ENCODE assay signal across 9 cellular contexts in genomic region chrX:101550825-101551767, GRCh38. TPM values are rescaled to one million over a fixed set of nuclear protein-coding genes. Genes with fewer than 3 reads are reported as not detected.
A peak's percentile ranks its signal among the peaks of the same experiment; 100 is the strongest.
DNase-seq lines count a peak whose midpoint lies in the region; TF ChIP-seq lines count a peak whose summit lies in the region.
"Had no signal": no experiment of that assay in that cellular context is flagged by ENCODE, and none has a peak within 500 bp of the region (broad histone marks: within the 10 kb centered on the region; RNA-seq: fewer than 3 reads in every experiment).

No MANE protein-coding gene starts in this region.

- peaks cover 12% of the 10 kb centered on the region for H3K36me3 ChIP-seq in suprapubic skin

- peak overlapping the region; percentile 53 for H3K4me3 ChIP-seq in suprapubic skin

- peak overlapping the region; percentile 85 for H3K27ac ChIP-seq in suprapubic skin
- H3K27ac ChIP-seq: C4-2B had no signal

- TF ChIP-seq CTCF in endothelial cell (IDR thresholded peaks at IDR 0.05; ENCODE audit: unreplicated experiment) = no peak
- TF ChIP-seq CTCF in suprapubic skin (IDR thresholded peaks at IDR 0.05) = no peak

- no peak for TF ChIP-seq POLR2A in suprapubic skin (IDR thresholded peaks at IDR 0.05)

- no peak for TF ChIP-seq EP300 in suprapubic skin (IDR thresholded peaks at IDR 0.05)

- no peaks in the 10 kb centered on the region for H3K9me3 Mint-ChIP-seq in endothelial cell (ENCODE audit: unreplicated experiment)

- peak; percentile 53 for DNase-seq in NCI-H82 (lab: John Stamatoyannopoulos, UW)
- no peak for DNase-seq in NCI-H82 treated with DMSO at 0.1 percent for 48 hours (lab: John Stamatoyannopoulos, UW; ENCODE audit: unreplicated experiment)
- peak; percentile 38 for DNase-seq in RPMI7951 (ENCODE audit: low read depth)
- peak; percentile 46 for DNase-seq in endothelial cell (ENCODE audit: low spot score)
- peak; percentile 43 to 77 for DNase-seq in lung microvascular endothelial cell (ENCODE audit: low read depth in 2 of 2)
- peak; percentile 76 to 81 for DNase-seq in suprapubic skin (ENCODE audit: low spot score in 2 of 2)
- no peak for DNase-seq in mucosa of gallbladder (ENCODE audit: low spot score)
- no peak for DNase-seq in NCI-H1694 (lab: John Stamatoyannopoulos, UW)

- peaks cover 4% of the 10 kb centered on the region for H3K4me1 ChIP-seq in suprapubic skin

- no peaks in the 10 kb centered on the region for H3K9me3 ChIP-seq in suprapubic skin

- WGBS in suprapubic skin = 32% methylated on average over 31 of the region's 34 CpGs

- peaks cover 4% of the 10 kb centered on the region for H3K36me3 Mint-ChIP-seq in endothelial cell (ENCODE audit: low read depth, unreplicated experiment)

- H3K4me3 Mint-ChIP-seq in endothelial cell (ENCODE audit: unreplicated experiment) = peak overlapping the region; percentile 91

- H3K27me3 ChIP-seq in suprapubic skin = no peaks in the 10 kb centered on the region

- H3K4me1 Mint-ChIP-seq in endothelial cell (ENCODE audit: unreplicated experiment) = peaks cover 9% of the 10 kb centered on the region

- peak overlapping the region; percentile 93 for H3K27ac Mint-ChIP-seq in endothelial cell (ENCODE audit: unreplicated experiment)

- peaks cover 11% of the 10 kb centered on the region for H3K27me3 Mint-ChIP-seq in endothelial cell (ENCODE audit: unreplicated experiment)

RNA-seq across cellular contexts. Expression of gene ARMCX1, which starts 0.7 kb away (rescaled TPM):
- total RNA-seq in RPMI7951 (2014; rRNA removed; shearing (Covaris generic)) = 25.3 and 28.8 TPM in 2 replicates
- total RNA-seq in endothelial cell (ENCODE audit: unreplicated experiment) (35.2 TPM), lung microvascular endothelial cell (39.7 and 55.2 TPM in 2 replicates), suprapubic skin (10 to 100 TPM in 3 of 4 donors, 1 to 10 TPM in 1; 9.0 to 19.4 (median 12.1) TPM), mucosa of gallbladder (33.0 TPM)

Comparison
In these comparisons a context has a peak if more than half of its experiments do, and no peak if none do; other contexts are left out.
1. DNase-seq: peak in NCI-H82 (single experiment), RPMI7951 (single experiment), endothelial cell (single experiment), lung microvascular endothelial cell (2 of 2) and suprapubic skin (2 of 2); none in NCI-H82 treated with DMSO at 0.1 percent for 48 hours (single experiment), mucosa of gallbladder (single experiment) and NCI-H1694 (single experiment).